29 cellular contexts compared by ENCODE assay signal in the genomic region with DNA sequence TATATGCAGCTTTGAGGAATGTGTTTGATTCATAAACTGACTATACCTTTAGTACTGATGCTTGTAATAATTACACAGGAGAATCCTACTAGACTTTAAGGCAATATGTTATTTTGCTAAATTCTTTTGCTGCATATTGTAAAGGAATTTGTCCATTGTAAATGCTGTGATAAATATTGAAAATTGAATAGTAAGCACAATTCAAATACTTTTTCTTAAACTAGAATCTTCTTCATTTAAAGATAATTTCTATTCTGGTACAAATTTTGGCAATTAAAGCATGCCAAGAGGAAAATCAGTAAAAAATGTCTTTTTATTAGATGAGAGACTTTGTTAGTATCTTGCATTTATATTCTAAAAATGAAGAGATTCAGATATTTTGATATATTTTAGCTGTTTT.
"Had no signal": no experiment of that assay in that cellular context is flagged by ENCODE, and none has a peak within 500 bp of the region (broad histone marks: within the 10 kb centered on the region; RNA-seq: fewer than 3 reads in every experiment).

No MANE protein-coding gene starts in this region.

- H3K9ac ChIP-seq: neural progenitor cell, parathyroid adenoma had no signal

- H3K4me3 ChIP-seq: left lung, lung, neural progenitor cell, sigmoid colon, smooth muscle cell, transverse colon, upper lobe of left lung had no signal

- H3K36me3 ChIP-seq: left lung, sigmoid colon, transverse colon, upper lobe of left lung had no signal

- H3K4me2 ChIP-seq: neural progenitor cell, smooth muscle cell had no signal

- FAIRE-seq: islet of Langerhans, kidney, urothelium cell line had no signal

- H2AFZ ChIP-seq: neural progenitor cell, parathyroid adenoma had no signal

- H3K9me3 ChIP-seq: left lung, neutrophil, sigmoid colon, transverse colon had no signal

- H3K79me2 ChIP-seq: parathyroid adenoma had no signal

- H3K27me3 ChIP-seq: left lung, neural progenitor cell, neutrophil, sigmoid colon, transverse colon, upper lobe of left lung had no signal

- H3K4me1 ChIP-seq: neural progenitor cell had no signal

- DNase-seq: hypothalamus; immature natural killer cell; kidney; left colon; left lung; mesendoderm; naive B cell; natural killer cell; nephron progenitor cell; occipital lobe; right cardiac atrium; sigmoid colon; stimulated activated CD4-positive, alpha-beta T cell treated with anti-CD3 and anti-CD28 coated beads, Interleukin-1b, Interleukin-23, amount 100 ng/mL, for 48 hours; stimulated activated CD4-positive, alpha-beta T cell treated with anti-CD3 and anti-CD28 coated beads, Interleukin-2, amount 100 ng/mL, for 48 hours; stimulated activated CD4-positive, alpha-beta T cell treated with anti-CD3 and anti-CD28 coated beads, Interleukin-4, amount 100 ng/mL, for 4 hours; stimulated activated CD8-positive, alpha-beta memory T cell treated with anti-CD3 and anti-CD28 coated beads, Interleukin-4, amount 100 ng/mL, for 48 hours; stimulated activated naive CD4-positive, alpha-beta T cell treated with Interleukin-2 at 50 U/mL for 16 hours; stimulated activated naive CD8-positive, alpha-beta T cell treated with anti-CD3 and anti-CD28 coated beads, Interleukin-15, amount 100 ng/mL, for 72 hours; substantia nigra; transverse colon; upper lobe of left lung had no signal

- H3K27ac ChIP-seq: left lung, neural progenitor cell, neutrophil, parathyroid adenoma, upper lobe of left lung had no signal

- ATAC-seq: left colon; left lung; natural killer cell; right cardiac atrium; stimulated activated memory B cell treated with anti-CD40 and anti-IgM and Interleukin-4, amounts not matched to agents 10 μg/mL and 1 μg/mL and 100 μg/mL, for 72 hours; stimulated activated naive CD8-positive, alpha-beta T cell treated with anti-CD3 and anti-CD28 coated beads, Interleukin-15, amount 100 ng/mL, for 72 hours had no signal
